In the genomic region with DNA sequence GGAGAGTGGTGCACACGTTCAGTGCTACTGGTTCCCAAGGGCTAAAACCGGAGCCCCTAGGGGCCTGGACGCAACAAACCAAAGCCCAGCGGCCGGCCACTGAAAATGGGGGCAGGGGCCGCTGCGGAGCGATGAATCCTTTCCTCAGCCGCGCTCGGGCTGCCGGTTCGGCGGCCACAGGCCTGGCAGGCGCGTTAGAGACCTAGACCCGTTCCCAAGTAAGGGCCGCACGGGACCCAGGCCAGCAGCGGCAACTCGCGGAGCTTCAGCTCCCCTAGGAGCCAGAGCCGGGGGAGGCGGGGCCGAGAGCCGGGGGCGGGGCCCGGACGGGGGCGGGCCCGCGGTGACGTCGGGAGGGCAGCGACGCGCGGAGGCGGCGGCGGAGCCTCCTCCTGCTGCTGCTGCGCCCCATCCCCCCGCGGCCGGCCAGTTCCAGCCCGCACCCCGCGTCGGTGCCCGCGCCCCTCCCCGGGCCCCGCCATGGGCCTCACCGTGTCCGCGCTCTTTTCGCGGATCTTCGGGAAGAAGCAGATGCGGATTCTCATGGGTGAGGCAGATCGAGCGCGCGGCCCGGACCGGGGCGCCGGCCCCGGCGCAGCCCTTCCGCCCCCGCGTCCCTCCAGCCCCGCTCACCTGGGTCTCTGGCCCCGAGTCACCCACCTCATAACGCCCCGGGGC, we compare ENCODE assay signal across 8 cellular contexts. TPM values are rescaled to one million over a fixed set of nuclear protein-coding genes. Genes with fewer than 3 reads are reported as not detected.
DNase-seq lines count a peak whose midpoint lies in the region; ATAC-seq and TF ChIP-seq lines count a peak whose summit lies in the region.

A gene (plus strand): TSS at position 393 of the 678 bp plus-strand sequence. CDS start 88 bp downstream, at position 481.

- TF ChIP-seq POLR2A in gastroesophageal sphincter (IDR thresholded peaks at IDR 0.05): peak; percentile 41 to 69

- H3K27ac ChIP-seq in H9 (ENCODE audit: insufficient read length, low read depth, low read length) (no peak within 1 kb of the TSS), MM.1S (ENCODE audit: low read length) (peak within 1 kb of the TSS; percentile 51; the same call in 1 of the 2 replicates), gastroesophageal sphincter (peak within 1 kb of the TSS; percentile 88 to 95 (median 92))

- no peak for TF ChIP-seq CTCF in H9 (conservative IDR thresholded peaks at IDR 0.05)
- no peak for TF ChIP-seq CTCF in MM.1S (IDR thresholded peaks at IDR 0.05; ENCODE audit: low read length)
- TF ChIP-seq CTCF in gastroesophageal sphincter (IDR thresholded peaks at IDR 0.05): no peak

- no peaks in the 10 kb centered on the region for H3K9me3 Mint-ChIP-seq in H9
- H3K9me3 Mint-ChIP-seq in activated naive CD4-positive, alpha-beta T cell treated with anti-CD3 and anti-CD28 coated beads for 36 hours: no peaks in the 10 kb centered on the region

- in situ Hi-C loops in G401 (cut with HindIII; ENCODE audit: low sequenced_read_pairs): no loop called here

- TF ChIP-seq EP300 in gastroesophageal sphincter (IDR thresholded peaks at IDR 0.05): no peak

- H3K23ac ChIP-seq in H9 (ENCODE audit: insufficient read length, low read depth, low read length): no peak within 1 kb of the TSS

- H3K79me1 ChIP-seq in H9 (ENCODE audit: insufficient read depth, low read depth, low read length, poor library complexity, severe bottlenecking): peaks cover 6% of the 10 kb centered on the region

- H2BK15ac ChIP-seq in H9 (ENCODE audit: low read depth, low read length): no peak within 1 kb of the TSS

- H2BK20ac ChIP-seq in H9 (ENCODE audit: low read depth, low read length, poor library complexity, severe bottlenecking): no peak within 1 kb of the TSS

- WGBS in H9 (ENCODE audit: extremely low coverage, insufficient read length, low lambda C conversion rate): no CpG with 5 or more reads among the region's 77 CpGs
- no CpG with 5 or more reads among the region's 77 CpGs for WGBS in gastroesophageal sphincter (ENCODE audit: low coverage in 1 of 2), 2 donors

- peak within 1 kb of the TSS; percentile 49 for H3K18ac ChIP-seq in H9 (ENCODE audit: insufficient read length, low read depth, low read length)

- H3K79me2 ChIP-seq in H9 (ENCODE audit: insufficient read depth, low read length): no peaks in the 10 kb centered on the region
- peaks cover 40% of the 10 kb centered on the region for H3K79me2 ChIP-seq in MM.1S (ENCODE audit: low read length)

- peak within 1 kb of the TSS; percentile 94 to 100 for H3K4me3 Mint-ChIP-seq in H9
- H3K4me3 Mint-ChIP-seq in activated naive CD4-positive, alpha-beta T cell treated with anti-CD3 and anti-CD28 coated beads for 36 hours: peak within 1 kb of the TSS; percentile 98

- no peak within 1 kb of the TSS for H2AK5ac ChIP-seq in H9 (ENCODE audit: insufficient read length, low read length)

- H3K27me3 ChIP-seq in H9 (ENCODE audit: insufficient read depth, low read length): peaks cover 7% of the 10 kb centered on the region; the same call in 1 of the 2 replicates
- no peaks in the 10 kb centered on the region for H3K27me3 ChIP-seq in MM.1S (replicated peaks; ENCODE audit: insufficient read depth, low read length)
- H3K27me3 ChIP-seq in gastroesophageal sphincter: no peaks in the 10 kb centered on the region

- peak within 1 kb of the TSS; percentile 95 to 98 (median 98) for H3K27ac Mint-ChIP-seq in H9
- H3K27ac Mint-ChIP-seq in activated naive CD4-positive, alpha-beta T cell treated with anti-CD3 and anti-CD28 coated beads for 36 hours: peak within 1 kb of the TSS; percentile 82

- H3K36me3 Mint-ChIP-seq in H9 (ENCODE audit: insufficient read depth in 1 of 3, low read depth in 3 of 3): peaks cover 24 to 41% (median 26%) of the 10 kb centered on the region in 3 experiments
- peaks cover 15% of the 10 kb centered on the region for H3K36me3 Mint-ChIP-seq in activated naive CD4-positive, alpha-beta T cell treated with anti-CD3 and anti-CD28 coated beads for 36 hours (ENCODE audit: low read depth)

- ATAC-seq in gastroesophageal sphincter: peak; percentile 92

- H3K4ac ChIP-seq in H9 (ENCODE audit: low read depth, low read length): no peak within 1 kb of the TSS

- peaks cover 18 to 33% of the 10 kb centered on the region in 2 experiments for H3K4me1 Mint-ChIP-seq in H9
- peaks cover 38% of the 10 kb centered on the region for H3K4me1 Mint-ChIP-seq in activated naive CD4-positive, alpha-beta T cell treated with anti-CD3 and anti-CD28 coated beads for 36 hours (ENCODE audit: low read depth)

- no peak within 1 kb of the TSS for H2BK5ac ChIP-seq in H9 (ENCODE audit: insufficient read length, low read length)

- peaks cover 18% of the 10 kb centered on the region for H3K23me2 ChIP-seq in H9 (ENCODE audit: insufficient read length, low read depth, low read length, poor library complexity, severe bottlenecking)

- peak within 1 kb of the TSS; percentile 1 for H2AFZ ChIP-seq in H9 (ENCODE audit: low read length)
- H2AFZ ChIP-seq in MM.1S (ENCODE audit: low read length): peak within 1 kb of the TSS; percentile 96

- H3K4me3 ChIP-seq in MM.1S (ENCODE audit: low read length) (peak within 1 kb of the TSS; percentile 95), gastroesophageal sphincter (peak within 1 kb of the TSS; percentile 83 to 94)

- H3K9me3 ChIP-seq in H9 (ENCODE audit: control insufficient read depth, low read depth, low read length) (no peaks in the 10 kb centered on the region), MM.1S (replicated peaks; ENCODE audit: insufficient read depth, low read length) (no peaks in the 10 kb centered on the region), gastroesophageal sphincter (no peaks in the 10 kb centered on the region)

- peak within 1 kb of the TSS; percentile 15 for H3K14ac ChIP-seq in H9 (ENCODE audit: insufficient read depth, low read length)

- peaks cover 24% of the 10 kb centered on the region for H3K27me3 Mint-ChIP-seq in H9 (ENCODE audit: low read depth)
- no peaks in the 10 kb centered on the region for H3K27me3 Mint-ChIP-seq in activated naive CD4-positive, alpha-beta T cell treated with anti-CD3 and anti-CD28 coated beads for 36 hours (ENCODE audit: low read depth)

- no peaks in the 10 kb centered on the region for H3F3A ChIP-seq in MM.1S (ENCODE audit: insufficient read depth, low read length)

- H2BK12ac ChIP-seq in H9 (ENCODE audit: insufficient read length, low read depth, low read length): no peak within 1 kb of the TSS

- H3K4me2 ChIP-seq in H9 (ENCODE audit: insufficient read depth, insufficient read length, low read length): peak within 1 kb of the TSS; percentile 82
- peak within 1 kb of the TSS; percentile 97 for H3K4me2 ChIP-seq in MM.1S (ENCODE audit: low read depth, low read length)

- H3K9ac ChIP-seq in H9 (ENCODE audit: extremely low read depth, insufficient read length, low read length) (peak within 1 kb of the TSS; percentile 45), MM.1S (ENCODE audit: low read length) (peak within 1 kb of the TSS; percentile 96)

- peak; percentile 89 for DNase-seq in G401 (ENCODE audit: low spot score)
- DNase-seq in H9: peak; percentile 92
- DNase-seq in MM.1S: peak; percentile 92
- peak; percentile 76 for DNase-seq in SK-N-DZ (ENCODE audit: low spot score)
- DNase-seq in activated naive CD4-positive, alpha-beta T cell treated with anti-CD3 and anti-CD28 coated beads for 36 hours: peak; percentile 87
- peak in 55 of 56 donors; percentile 18 to 92 (median 83) for DNase-seq in nucleus accumbens (lab: John Stamatoyannopoulos, UW)
- peak; percentile 85 for DNase-seq in superior temporal gyrus (ENCODE audit: extremely low spot score)

- H4K91ac ChIP-seq in H9 (ENCODE audit: insufficient read length, low read depth, low read length): no peak within 1 kb of the TSS

- H2BK120ac ChIP-seq in H9 (ENCODE audit: low read depth, low read length, poor library complexity, severe bottlenecking): no peak within 1 kb of the TSS

- H3K9me2 ChIP-seq in MM.1S (replicated peaks; ENCODE audit: insufficient read depth, low read length): no peaks in the 10 kb centered on the region

- intact Hi-C loops in activated naive CD4-positive, alpha-beta T cell treated with anti-CD3 and anti-CD28 coated beads for 36 hours (cut with micrococcal nuclease): loop anchor here (1.0 to 10.0 kb wide), 8 partner anchors 63 to 617 kb away; a partner anchor contains a TSS

- H4K8ac ChIP-seq in H9 (replicated peaks; ENCODE audit: insufficient read length, low read depth, low read length): no peak within 1 kb of the TSS

- CTCF ChIA-PET in activated naive CD4-positive, alpha-beta T cell treated with anti-CD3 and anti-CD28 coated beads for 36 hours (lab: Charles Lee): interaction anchor here (1.3 to 1.5 kb wide), 3 partner anchors 15 to 66 kb away, joined by 3 to 4 read pairs (median 3); no protein-coding TSS in a partner anchor

- H4K5ac ChIP-seq in H9 (ENCODE audit: insufficient read length, low read depth, low read length): no peak within 1 kb of the TSS

- peaks cover 2% of the 10 kb centered on the region; the same call in 1 of the 2 replicates for H3K4me1 ChIP-seq in H9 (ENCODE audit: insufficient read depth, low read length)
- H3K4me1 ChIP-seq in MM.1S (ENCODE audit: low read length): peaks cover 26% of the 10 kb centered on the region
- peaks cover 10 to 51% (median 27%) of the 10 kb centered on the region in 3 donors for H3K4me1 ChIP-seq in gastroesophageal sphincter

- H3K36me3 ChIP-seq in MM.1S (replicated peaks; ENCODE audit: insufficient read depth, low read length): peaks cover 8% of the 10 kb centered on the region; the same call in 1 of the 2 replicates
- H3K36me3 ChIP-seq in gastroesophageal sphincter: peaks cover 0 to 35% of the 10 kb centered on the region in 2 donors

- H3K56ac ChIP-seq in H9 (ENCODE audit: insufficient read length, low read depth, low read length): no peak within 1 kb of the TSS

- H3T11ph ChIP-seq in H9 (ENCODE audit: low read length): no peak within 1 kb of the TSS

- H4K20me1 ChIP-seq in H9 (ENCODE audit: control insufficient read depth, insufficient read depth, insufficient read length) (no peaks in the 10 kb centered on the region), MM.1S (ENCODE audit: insufficient read depth, low read length) (no peaks in the 10 kb centered on the region)

RNA-seq across cellular contexts. Expression of the gene that starts here (rescaled TPM):
- 459 and 527 TPM in 2 replicates for total RNA-seq in G401 (2014; rRNA removed; shearing (Covaris generic))
- total RNA-seq in H9 (2021) (169 and 177 TPM in 2 replicates), gastroesophageal sphincter (100 to 1,000 TPM; 113 to 162 (median 141) TPM)
- polyA plus RNA-seq in SK-N-DZ (2014; cell fraction: cytosol; rRNA removed): 404 and 543 TPM in 2 replicates
- polyA plus RNA-seq in SK-N-DZ (2014; cell fraction: nucleus; rRNA removed): 280 and 367 TPM in 2 replicates
- 100 to 1,000 TPM; 109 to 115 TPM for total RNA-seq in activated naive CD4-positive, alpha-beta T cell treated with anti-CD3 and anti-CD28 coated beads for 36 hours
